In the genomic region with DNA sequence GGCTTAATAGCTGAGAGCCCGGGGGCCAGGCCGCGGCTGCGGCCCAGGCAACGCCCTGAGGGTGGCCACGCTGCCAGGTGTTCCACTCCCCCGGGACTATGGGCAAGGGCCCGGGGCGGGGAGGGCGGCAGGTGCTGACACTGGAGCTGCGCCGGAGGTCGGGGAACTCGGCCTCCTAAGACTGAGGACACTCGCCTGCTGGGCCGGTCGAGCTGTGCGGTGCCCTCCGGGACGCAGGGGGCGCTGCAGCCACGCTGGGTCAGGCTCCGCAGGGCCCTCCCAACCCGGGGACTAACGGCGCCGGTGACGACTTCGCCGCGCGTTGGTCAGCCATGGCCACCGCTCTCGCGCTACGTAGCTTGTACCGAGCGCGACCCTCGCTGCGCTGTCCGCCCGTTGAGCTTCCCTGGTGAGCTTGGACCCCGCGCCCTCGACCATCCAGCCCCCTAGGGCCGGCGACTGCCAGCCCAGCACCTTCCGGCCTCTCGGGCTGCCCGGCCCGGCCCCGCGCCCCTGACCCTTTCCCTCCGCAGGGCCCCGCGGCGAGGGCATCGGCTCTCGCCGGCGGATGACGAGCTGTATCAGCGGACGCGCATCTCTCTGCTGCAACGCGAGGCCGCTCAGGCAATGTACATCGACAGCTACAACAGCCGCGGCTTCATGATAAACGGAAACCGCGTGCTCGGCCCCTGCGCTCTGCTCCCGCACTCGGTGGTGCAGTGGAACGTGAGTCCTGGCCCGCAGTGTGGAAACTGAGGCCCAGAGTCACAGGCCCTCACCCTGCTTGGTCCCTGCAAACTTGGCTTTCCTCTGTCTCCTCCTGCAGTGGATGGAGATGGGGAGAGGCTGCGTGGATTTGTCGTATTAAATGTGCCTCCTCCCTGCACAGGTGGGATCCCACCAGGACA, we compare ENCODE assay signal across 1 cellular context.
TF ChIP-seq lines count a peak whose summit lies in the region.

A gene with protein sequence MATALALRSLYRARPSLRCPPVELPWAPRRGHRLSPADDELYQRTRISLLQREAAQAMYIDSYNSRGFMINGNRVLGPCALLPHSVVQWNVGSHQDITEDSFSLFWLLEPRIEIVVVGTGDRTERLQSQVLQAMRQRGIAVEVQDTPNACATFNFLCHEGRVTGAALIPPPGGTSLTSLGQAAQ (plus strand): TSS at position 309 of the 908 bp plus-strand sequence. CDS start 24 bp downstream, at position 333.

TF ChIP-seq in HepG2, 621 proteins besides CTCF, POLR2A, EP300 and RAD21 (continued from another document and continues in another):
- peak; percentile 43 for TF ChIP-seq FOXP4 (CRISPR knock-in tag; IDR thresholded peaks at IDR 0.05)
- no peak for TF ChIP-seq FOXK2 (IDR thresholded peaks at IDR 0.05)
- no peak; the same call in 1 of the 2 replicates for TF ChIP-seq ZNF136 (CRISPR knock-in tag; IDR thresholded peaks at IDR 0.05; ENCODE audit: low read depth)
- no peak; the same call in 1 of the 2 replicates for TF ChIP-seq ERF (CRISPR knock-in tag; IDR thresholded peaks at IDR 0.05)
- TF ChIP-seq ZSCAN25 (CRISPR knock-in tag; IDR thresholded peaks at IDR 0.05): no peak
- TF ChIP-seq, protein P1, sequence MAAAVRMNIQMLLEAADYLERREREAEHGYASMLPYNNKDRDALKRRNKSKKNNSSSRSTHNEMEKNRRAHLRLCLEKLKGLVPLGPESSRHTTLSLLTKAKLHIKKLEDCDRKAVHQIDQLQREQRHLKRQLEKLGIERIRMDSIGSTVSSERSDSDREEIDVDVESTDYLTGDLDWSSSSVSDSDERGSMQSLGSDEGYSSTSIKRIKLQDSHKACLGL (CRISPR knock-in tag; IDR thresholded peaks at IDR 0.05): 0 out of 2 replicates have a peak, but pooled peaks have one; percentile 45
- TF ChIP-seq, protein P2, sequence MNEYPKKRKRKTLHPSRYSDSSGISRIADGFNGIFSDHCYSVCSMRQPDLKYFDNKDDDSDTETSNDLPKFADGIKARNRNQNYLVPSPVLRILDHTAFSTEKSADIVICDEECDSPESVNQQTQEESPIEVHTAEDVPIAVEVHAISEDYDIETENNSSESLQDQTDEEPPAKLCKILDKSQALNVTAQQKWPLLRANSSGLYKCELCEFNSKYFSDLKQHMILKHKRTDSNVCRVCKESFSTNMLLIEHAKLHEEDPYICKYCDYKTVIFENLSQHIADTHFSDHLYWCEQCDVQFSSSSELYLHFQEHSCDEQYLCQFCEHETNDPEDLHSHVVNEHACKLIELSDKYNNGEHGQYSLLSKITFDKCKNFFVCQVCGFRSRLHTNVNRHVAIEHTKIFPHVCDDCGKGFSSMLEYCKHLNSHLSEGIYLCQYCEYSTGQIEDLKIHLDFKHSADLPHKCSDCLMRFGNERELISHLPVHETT (CRISPR knock-in tag; conservative IDR thresholded peaks at IDR 0.05): peak; percentile 95
- no peak for TF ChIP-seq ZNF615 (CRISPR knock-in tag; IDR thresholded peaks at IDR 0.05; ENCODE audit: borderline replicate concordance)
- peak; percentile 54 for TF ChIP-seq ZNF552 (CRISPR knock-in tag; IDR thresholded peaks at IDR 0.05; ENCODE audit: borderline replicate concordance)
- TF ChIP-seq NKX3-1 (CRISPR knock-in tag; IDR thresholded peaks at IDR 0.05): peak; percentile 87
- TF ChIP-seq IKZF4 (CRISPR knock-in tag; IDR thresholded peaks at IDR 0.05; ENCODE audit: borderline replicate concordance, low read depth, not compliant biosample characterization): peak; percentile 68
- no peak for TF ChIP-seq RBM22 (optimal IDR thresholded peaks at IDR 0.05; ENCODE audit: low read length)
- no peak for TF ChIP-seq DPF2 (CRISPR knock-in tag; IDR thresholded peaks at IDR 0.05; ENCODE audit: borderline replicate concordance, low read depth)
- TF ChIP-seq TBX2 (CRISPR knock-in tag; IDR thresholded peaks at IDR 0.05; ENCODE audit: borderline replicate concordance): peak; percentile 71; the same call in 1 of the 2 replicates
- 0 out of 2 replicates have a peak, but pooled peaks have one; percentile 47 for TF ChIP-seq ZNF546 (CRISPR knock-in tag; conservative IDR thresholded peaks at IDR 0.05)
- TF ChIP-seq, protein P3, sequence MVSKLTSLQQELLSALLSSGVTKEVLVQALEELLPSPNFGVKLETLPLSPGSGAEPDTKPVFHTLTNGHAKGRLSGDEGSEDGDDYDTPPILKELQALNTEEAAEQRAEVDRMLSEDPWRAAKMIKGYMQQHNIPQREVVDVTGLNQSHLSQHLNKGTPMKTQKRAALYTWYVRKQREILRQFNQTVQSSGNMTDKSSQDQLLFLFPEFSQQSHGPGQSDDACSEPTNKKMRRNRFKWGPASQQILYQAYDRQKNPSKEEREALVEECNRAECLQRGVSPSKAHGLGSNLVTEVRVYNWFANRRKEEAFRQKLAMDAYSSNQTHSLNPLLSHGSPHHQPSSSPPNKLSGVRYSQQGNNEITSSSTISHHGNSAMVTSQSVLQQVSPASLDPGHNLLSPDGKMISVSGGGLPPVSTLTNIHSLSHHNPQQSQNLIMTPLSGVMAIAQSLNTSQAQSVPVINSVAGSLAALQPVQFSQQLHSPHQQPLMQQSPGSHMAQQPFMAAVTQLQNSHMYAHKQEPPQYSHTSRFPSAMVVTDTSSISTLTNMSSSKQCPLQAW (CRISPR knock-in tag; IDR thresholded peaks at IDR 0.05): peak; percentile 77
- no peak for TF ChIP-seq KLF15 (CRISPR knock-in tag; IDR thresholded peaks at IDR 0.05; ENCODE audit: borderline replicate concordance)
- TF ChIP-seq, protein P4, sequence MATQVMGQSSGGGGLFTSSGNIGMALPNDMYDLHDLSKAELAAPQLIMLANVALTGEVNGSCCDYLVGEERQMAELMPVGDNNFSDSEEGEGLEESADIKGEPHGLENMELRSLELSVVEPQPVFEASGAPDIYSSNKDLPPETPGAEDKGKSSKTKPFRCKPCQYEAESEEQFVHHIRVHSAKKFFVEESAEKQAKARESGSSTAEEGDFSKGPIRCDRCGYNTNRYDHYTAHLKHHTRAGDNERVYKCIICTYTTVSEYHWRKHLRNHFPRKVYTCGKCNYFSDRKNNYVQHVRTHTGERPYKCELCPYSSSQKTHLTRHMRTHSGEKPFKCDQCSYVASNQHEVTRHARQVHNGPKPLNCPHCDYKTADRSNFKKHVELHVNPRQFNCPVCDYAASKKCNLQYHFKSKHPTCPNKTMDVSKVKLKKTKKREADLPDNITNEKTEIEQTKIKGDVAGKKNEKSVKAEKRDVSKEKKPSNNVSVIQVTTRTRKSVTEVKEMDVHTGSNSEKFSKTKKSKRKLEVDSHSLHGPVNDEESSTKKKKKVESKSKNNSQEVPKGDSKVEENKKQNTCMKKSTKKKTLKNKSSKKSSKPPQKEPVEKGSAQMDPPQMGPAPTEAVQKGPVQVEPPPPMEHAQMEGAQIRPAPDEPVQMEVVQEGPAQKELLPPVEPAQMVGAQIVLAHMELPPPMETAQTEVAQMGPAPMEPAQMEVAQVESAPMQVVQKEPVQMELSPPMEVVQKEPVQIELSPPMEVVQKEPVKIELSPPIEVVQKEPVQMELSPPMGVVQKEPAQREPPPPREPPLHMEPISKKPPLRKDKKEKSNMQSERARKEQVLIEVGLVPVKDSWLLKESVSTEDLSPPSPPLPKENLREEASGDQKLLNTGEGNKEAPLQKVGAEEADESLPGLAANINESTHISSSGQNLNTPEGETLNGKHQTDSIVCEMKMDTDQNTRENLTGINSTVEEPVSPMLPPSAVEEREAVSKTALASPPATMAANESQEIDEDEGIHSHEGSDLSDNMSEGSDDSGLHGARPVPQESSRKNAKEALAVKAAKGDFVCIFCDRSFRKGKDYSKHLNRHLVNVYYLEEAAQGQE (IDR thresholded peaks at IDR 0.05; ENCODE audit: borderline replicate concordance in 1 of 2, low read depth in 1 of 2, low read length in 2 of 2): peak in 1 of 2 experiments; percentile 59; a peak in 1 of 4 replicates
- TF ChIP-seq ZNF484 (CRISPR knock-in tag; IDR thresholded peaks at IDR 0.05; ENCODE audit: borderline replicate concordance, low read depth): no peak
- TF ChIP-seq GMEB2 (CRISPR knock-in tag; IDR thresholded peaks at IDR 0.05; ENCODE audit: low read depth): peak; percentile 74
- TF ChIP-seq, protein P5, sequence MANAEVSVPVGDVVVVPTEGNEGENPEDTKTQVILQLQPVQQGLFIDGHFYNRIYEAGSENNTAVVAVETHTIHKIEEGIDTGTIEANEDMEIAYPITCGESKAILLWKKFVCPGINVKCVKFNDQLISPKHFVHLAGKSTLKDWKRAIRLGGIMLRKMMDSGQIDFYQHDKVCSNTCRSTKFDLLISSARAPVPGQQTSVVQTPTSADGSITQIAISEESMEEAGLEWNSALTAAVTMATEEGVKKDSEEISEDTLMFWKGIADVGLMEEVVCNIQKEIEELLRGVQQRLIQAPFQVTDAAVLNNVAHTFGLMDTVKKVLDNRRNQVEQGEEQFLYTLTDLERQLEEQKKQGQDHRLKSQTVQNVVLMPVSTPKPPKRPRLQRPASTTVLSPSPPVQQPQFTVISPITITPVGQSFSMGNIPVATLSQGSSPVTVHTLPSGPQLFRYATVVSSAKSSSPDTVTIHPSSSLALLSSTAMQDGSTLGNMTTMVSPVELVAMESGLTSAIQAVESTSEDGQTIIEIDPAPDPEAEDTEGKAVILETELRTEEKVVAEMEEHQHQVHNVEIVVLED (CRISPR knock-in tag; IDR thresholded peaks at IDR 0.05; ENCODE audit: borderline replicate concordance): peak; percentile 94
- peak; percentile 65; the same call in 1 of the 2 replicates for TF ChIP-seq ZNF205 (CRISPR knock-in tag; IDR thresholded peaks at IDR 0.05)
- no peak for TF ChIP-seq HMGA1 (CRISPR knock-in tag; conservative IDR thresholded peaks at IDR 0.05)
- no peak for TF ChIP-seq CENPT (CRISPR knock-in tag; IDR thresholded peaks at IDR 0.05; ENCODE audit: low read depth)
- TF ChIP-seq, protein P6, sequence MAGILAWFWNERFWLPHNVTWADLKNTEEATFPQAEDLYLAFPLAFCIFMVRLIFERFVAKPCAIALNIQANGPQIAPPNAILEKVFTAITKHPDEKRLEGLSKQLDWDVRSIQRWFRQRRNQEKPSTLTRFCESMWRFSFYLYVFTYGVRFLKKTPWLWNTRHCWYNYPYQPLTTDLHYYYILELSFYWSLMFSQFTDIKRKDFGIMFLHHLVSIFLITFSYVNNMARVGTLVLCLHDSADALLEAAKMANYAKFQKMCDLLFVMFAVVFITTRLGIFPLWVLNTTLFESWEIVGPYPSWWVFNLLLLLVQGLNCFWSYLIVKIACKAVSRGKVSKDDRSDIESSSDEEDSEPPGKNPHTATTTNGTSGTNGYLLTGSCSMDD (CRISPR knock-in tag; IDR thresholded peaks at IDR 0.05): no peak
- TF ChIP-seq YY1 (IDR thresholded peaks at IDR 0.05; ENCODE audit: insufficient read depth, insufficient replicate concordance, low read depth, low read length): peak; percentile 93
- no peak for TF ChIP-seq GZF1 (CRISPR knock-in tag; IDR thresholded peaks at IDR 0.05)
- no peak for TF ChIP-seq DR1 (CRISPR knock-in tag; IDR thresholded peaks at IDR 0.05)
- TF ChIP-seq ZNF510 (CRISPR knock-in tag; IDR thresholded peaks at IDR 0.05; ENCODE audit: low read depth): no peak
- no peak for TF ChIP-seq CBX1 (IDR thresholded peaks at IDR 0.05; ENCODE audit: low read depth)
- TF ChIP-seq KAT7 (CRISPR knock-in tag; IDR thresholded peaks at IDR 0.05; ENCODE audit: borderline replicate concordance): peak; percentile 73; the same call in 1 of the 2 replicates
- no peak; the same call in 1 of the 2 replicates for TF ChIP-seq ZNF33A (CRISPR knock-in tag; IDR thresholded peaks at IDR 0.05; ENCODE audit: borderline replicate concordance)
- peak; percentile 81; the same call in 1 of the 2 replicates for TF ChIP-seq MYC (CRISPR knock-in tag; IDR thresholded peaks at IDR 0.05; ENCODE audit: borderline replicate concordance)
- TF ChIP-seq, protein P7, sequence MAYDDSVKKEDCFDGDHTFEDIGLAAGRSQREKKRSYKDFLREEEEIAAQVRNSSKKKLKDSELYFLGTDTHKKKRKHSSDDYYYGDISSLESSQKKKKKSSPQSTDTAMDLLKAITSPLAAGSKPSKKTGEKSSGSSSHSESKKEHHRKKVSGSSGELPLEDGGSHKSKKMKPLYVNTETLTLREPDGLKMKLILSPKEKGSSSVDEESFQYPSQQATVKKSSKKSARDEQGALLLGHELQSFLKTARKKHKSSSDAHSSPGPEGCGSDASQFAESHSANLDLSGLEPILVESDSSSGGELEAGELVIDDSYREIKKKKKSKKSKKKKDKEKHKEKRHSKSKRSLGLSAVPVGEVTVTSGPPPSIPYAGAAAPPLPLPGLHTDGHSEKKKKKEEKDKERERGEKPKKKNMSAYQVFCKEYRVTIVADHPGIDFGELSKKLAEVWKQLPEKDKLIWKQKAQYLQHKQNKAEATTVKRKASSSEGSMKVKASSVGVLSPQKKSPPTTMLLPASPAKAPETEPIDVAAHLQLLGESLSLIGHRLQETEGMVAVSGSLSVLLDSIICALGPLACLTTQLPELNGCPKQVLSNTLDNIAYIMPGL (CRISPR knock-in tag; IDR thresholded peaks at IDR 0.05; ENCODE audit: borderline replicate concordance in 1 of 2, low read depth in 1 of 2): peak; percentile 95 to 97
- TF ChIP-seq ZNF788 (CRISPR knock-in tag; IDR thresholded peaks at IDR 0.05; ENCODE audit: borderline replicate concordance): peak; percentile 96
- TF ChIP-seq RFXANK (CRISPR knock-in tag; IDR thresholded peaks at IDR 0.05): no peak
- TF ChIP-seq GATAD1 (CRISPR knock-in tag; IDR thresholded peaks at IDR 0.05): peak; percentile 95
- TF ChIP-seq NR0B2 (CRISPR knock-in tag; IDR thresholded peaks at IDR 0.05): peak; percentile 76; the same call in 1 of the 2 replicates
- peak; percentile 46; the same call in 1 of the 2 replicates for TF ChIP-seq TARDBP (CRISPR knock-in tag; IDR thresholded peaks at IDR 0.05)
- TF ChIP-seq MAFF (IDR thresholded peaks at IDR 0.05; ENCODE audit: low read depth, low read length): no peak
- TF ChIP-seq CHCHD3 (CRISPR knock-in tag; IDR thresholded peaks at IDR 0.05): no peak
